ENCODE assay signal across 1 cellular context in genomic region chr14:21049263-21049662, GRCh38.
TF ChIP-seq lines count a peak whose summit lies in the region.

No MANE protein-coding gene starts in this region.

TF ChIP-seq in HepG2, 621 proteins besides CTCF, POLR2A, EP300 and RAD21:
- TF ChIP-seq RFX5 (IDR thresholded peaks at IDR 0.05; ENCODE audit: low read depth, low read length), result no peak
- no peak for TF ChIP-seq ZBTB3 (CRISPR knock-in tag; IDR thresholded peaks at IDR 0.05; ENCODE audit: borderline replicate concordance, low read depth)
- TF ChIP-seq ZNF761 (CRISPR knock-in tag; conservative IDR thresholded peaks at IDR 0.05), result 0 out of 2 replicates have a peak, but pooled peaks have one; percentile 31
TF ChIP-seq in HepG2: peak in this region for 1.
